In the genomic region with DNA sequence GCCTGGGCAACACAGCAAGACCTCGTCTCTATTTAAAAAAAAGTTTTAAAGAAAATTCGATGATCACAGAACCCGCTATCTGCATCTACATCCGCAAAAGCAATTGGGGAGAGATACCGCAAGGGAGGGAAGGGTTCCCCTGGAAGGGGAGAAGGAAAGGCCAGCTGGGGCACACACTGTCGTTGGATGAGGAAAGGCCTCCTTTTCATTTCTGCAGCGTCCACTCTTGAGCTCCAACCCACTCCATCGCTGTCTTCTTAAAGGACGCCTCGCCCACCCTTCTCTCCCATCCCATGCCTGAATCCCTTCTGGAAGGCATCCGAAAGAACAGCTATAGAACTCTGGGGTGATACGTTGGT, we compare ENCODE assay signal across 1 cellular context.
TF ChIP-seq lines count a peak whose summit lies in the region.

No MANE protein-coding gene starts in this region.

TF ChIP-seq in IMR-90, 13 proteins besides CTCF, POLR2A, EP300 and RAD21 (continued from another document):
- TF ChIP-seq, protein P1, sequence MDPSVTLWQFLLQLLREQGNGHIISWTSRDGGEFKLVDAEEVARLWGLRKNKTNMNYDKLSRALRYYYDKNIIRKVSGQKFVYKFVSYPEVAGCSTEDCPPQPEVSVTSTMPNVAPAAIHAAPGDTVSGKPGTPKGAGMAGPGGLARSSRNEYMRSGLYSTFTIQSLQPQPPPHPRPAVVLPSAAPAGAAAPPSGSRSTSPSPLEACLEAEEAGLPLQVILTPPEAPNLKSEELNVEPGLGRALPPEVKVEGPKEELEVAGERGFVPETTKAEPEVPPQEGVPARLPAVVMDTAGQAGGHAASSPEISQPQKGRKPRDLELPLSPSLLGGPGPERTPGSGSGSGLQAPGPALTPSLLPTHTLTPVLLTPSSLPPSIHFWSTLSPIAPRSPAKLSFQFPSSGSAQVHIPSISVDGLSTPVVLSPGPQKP (IDR thresholded peaks at IDR 0.05; ENCODE audit: borderline replicate concordance, low read depth, low read length), result no peak
- TF ChIP-seq RFX5 (IDR thresholded peaks at IDR 0.05; ENCODE audit: low read depth, low read length), result no peak
- no peak for TF ChIP-seq RCOR1 (IDR thresholded peaks at IDR 0.05; ENCODE audit: insufficient replicate concordance, low read length)
